Comparison of ENCODE assay signal across 8 cellular contexts in the genomic region with DNA sequence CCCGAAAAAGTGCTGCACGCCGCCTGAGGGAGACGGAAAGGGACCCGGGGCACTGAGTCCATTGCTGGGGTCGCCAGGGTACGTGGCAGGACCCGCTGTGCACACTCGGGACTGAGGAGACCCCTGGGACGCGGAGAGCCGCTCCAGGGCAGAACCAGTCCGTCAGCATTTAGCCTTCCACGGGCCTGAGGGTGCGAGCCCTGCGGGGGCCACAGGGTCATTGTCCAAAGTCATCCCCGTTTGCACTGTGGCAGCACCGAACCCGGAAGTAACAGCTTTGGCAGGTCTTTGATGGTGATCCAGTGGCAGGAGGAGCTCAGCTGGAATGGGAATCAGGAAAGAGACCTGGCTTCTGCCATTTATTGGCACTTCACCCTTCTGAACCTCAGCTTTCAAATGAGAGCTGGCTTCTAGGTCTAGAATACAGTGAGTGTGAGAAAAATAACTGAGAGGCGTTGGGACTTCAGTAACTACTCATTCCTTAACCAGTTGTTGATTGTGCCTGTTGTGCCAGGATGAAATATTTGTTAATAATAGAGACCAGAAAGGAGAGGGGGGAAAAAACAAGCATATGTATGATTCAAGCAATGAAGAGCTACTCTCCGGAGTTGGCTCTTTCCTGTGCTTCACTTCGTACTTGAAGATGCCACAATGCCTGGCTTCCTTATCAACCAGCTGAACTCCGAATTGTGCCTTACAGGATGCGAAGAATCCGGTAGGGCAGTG. TPM values are rescaled to one million over a fixed set of nuclear protein-coding genes. Genes with fewer than 3 reads are reported as not detected.
DNase-seq lines count a peak whose midpoint lies in the region; ATAC-seq and TF ChIP-seq lines count a peak whose summit lies in the region.

No MANE protein-coding gene starts in this region.

- H4K20me1 ChIP-seq in HCT116 (ENCODE audit: insufficient read depth) = peaks cover 5% of the 10 kb centered on the region; the same call in 1 of the 2 replicates

- H3K23ac ChIP-seq in mesendoderm (ENCODE audit: low read length) = peak overlapping the region; percentile 51

- no peaks in the 10 kb centered on the region for H3K9me3 ChIP-seq in HCT116 (ENCODE audit: control insufficient read depth in 1 of 2, insufficient read depth in 1 of 2, low read depth in 1 of 2, low read length in 2 of 2)
- H3K9me3 ChIP-seq in testis = no peaks in the 10 kb centered on the region

- H3K18ac ChIP-seq in mesendoderm (ENCODE audit: low read length) = peak overlapping the region; percentile 90

- H4K5ac ChIP-seq in mesendoderm (ENCODE audit: low read length) = no peak overlapping the region

- H3K79me1 ChIP-seq in mesendoderm (ENCODE audit: low read length) = peaks cover 2% of the 10 kb centered on the region

- BruUV-seq in HCT116 (replicated peaks; lab: Mats Ljungman, UMichigan) = TSS peak; percentile 69

- no CpG with 5 or more reads among the region's 25 CpGs for WGBS in mesendoderm (ENCODE audit: extremely low coverage, insufficient coverage, low lambda C conversion rate)
- 0 to 1% methylated on average over 20 to 25 of the region's 25 CpGs for WGBS in testis, 2 donors

- H3K4me3 ChIP-seq in HCT116 (replicated peaks in 1 of 2; ENCODE audit: low read depth in 1 of 2, low read length in 2 of 2) (peak overlapping the region; percentile 73 to 81), epithelial cell of esophagus (ENCODE audit: low read length) (peak overlapping the region; percentile 75), mesendoderm (ENCODE audit: low read length) (peak overlapping the region; percentile 61), testis (peak overlapping the region; percentile 93 to 98)

- H2AK5ac ChIP-seq in mesendoderm (ENCODE audit: low read length) = no peak overlapping the region

- H2BK120ac ChIP-seq in mesendoderm (ENCODE audit: low read depth, low read length) = no peak overlapping the region

- peak overlapping the region; percentile 17 for H2BK5ac ChIP-seq in mesendoderm (ENCODE audit: low read length)

- RAD21 ChIA-PET in HCT116 (lab: Charles Lee; ENCODE audit: low non-redundant PET in 1 of 2, low total read pairs in 2 of 2, uncharacterized antibody in 2 of 2, unreplicated experiment in 2 of 2) = interaction anchor here (1.2 kb wide), 2 partner anchors 13 to 67 kb away, joined by 3 to 6 read pairs; no protein-coding TSS in a partner anchor

- H3K27ac ChIP-seq in HCT116 (ENCODE audit: low read depth, low read length) (peak overlapping the region; percentile 98), mesendoderm (ENCODE audit: low read depth, low read length) (peak overlapping the region; percentile 9), testis (peak overlapping the region; percentile 94)

- H3K9me3 Mint-ChIP-seq in activated CD4-positive, alpha-beta memory T cell treated with anti-CD3 and anti-CD28 coated beads, Interleukin-2, amount 10 ng/mL, durations not matched to agents 7 days and 5 days = no peaks in the 10 kb centered on the region

- TF ChIP-seq CTCF in GM10248 (IDR thresholded peaks at IDR 0.05; ENCODE audit: control extremely low read depth, extremely low read depth, low read depth, missing control alignments) (no peak), HCT116 (IDR thresholded peaks at IDR 0.05 in 2 of 3, conservative IDR thresholded peaks at IDR 0.05 in 1 of 3; ENCODE audit: borderline replicate concordance in 1 of 3, insufficient read depth in 1 of 3, low read depth in 2 of 3, low read length in 2 of 3) (no peak), epithelial cell of esophagus (IDR thresholded peaks at IDR 0.05; ENCODE audit: insufficient read depth, low read depth, low read length, missing control alignments) (no peak), testis (IDR thresholded peaks at IDR 0.05) (no peak)

- peak; percentile 33 for ATAC-seq in HCT116

- H3K4me1 ChIP-seq in HCT116 (ENCODE audit: control insufficient read depth in 1 of 2, insufficient read depth in 2 of 2, low read length in 2 of 2) (peaks cover 58 to 80% of the 10 kb centered on the region in 2 experiments), mesendoderm (ENCODE audit: control insufficient read depth, low read depth, low read length) (peaks cover 6% of the 10 kb centered on the region), testis (peaks cover 20% of the 10 kb centered on the region)

- peak overlapping the region; percentile 60 for H3K27ac Mint-ChIP-seq in activated CD4-positive, alpha-beta memory T cell treated with anti-CD3 and anti-CD28 coated beads, Interleukin-2, amount 10 ng/mL, durations not matched to agents 7 days and 5 days

- H3K27me3 Mint-ChIP-seq in activated CD4-positive, alpha-beta memory T cell treated with anti-CD3 and anti-CD28 coated beads, Interleukin-2, amount 10 ng/mL, durations not matched to agents 7 days and 5 days = peaks cover 8% of the 10 kb centered on the region

- TF ChIP-seq POLR2A in HCT116 (IDR thresholded peaks at IDR 0.05; ENCODE audit: borderline replicate concordance, extremely low read depth, insufficient read depth, insufficient read length) (peak; percentile 7), testis (IDR thresholded peaks at IDR 0.05) (no peak)

- intact Hi-C loops in HCT116 (cut with micrococcal nuclease) (loop anchor here (5.0 kb wide), 2 partner anchors 47 to 67 kb away; no protein-coding TSS in a partner anchor), testis (cut with DNase I; ENCODE audit: low total_unique reads) (no loop called here)

- H3K27me3 ChIP-seq in HCT116 (ENCODE audit: insufficient read depth, low read length) (no peaks in the 10 kb centered on the region), mesendoderm (ENCODE audit: insufficient read depth, low read length, poor library complexity) (no peaks in the 10 kb centered on the region), testis (no peaks in the 10 kb centered on the region)

- H2AFZ ChIP-seq in HCT116 (ENCODE audit: low read depth, low read length, poor library complexity, severe bottlenecking) = no peak overlapping the region

- peak overlapping the region; percentile 11 for H3K4ac ChIP-seq in mesendoderm (ENCODE audit: low read depth, low read length)

- no peaks in the 10 kb centered on the region for H3K36me3 Mint-ChIP-seq in activated CD4-positive, alpha-beta memory T cell treated with anti-CD3 and anti-CD28 coated beads, Interleukin-2, amount 10 ng/mL, durations not matched to agents 7 days and 5 days (ENCODE audit: low read depth)

- CTCF ChIA-PET in GM10248 (lab: Yijun Ruan, JAX) = interaction anchor here (1.0 to 2.2 kb wide), 5 partner anchors 11 to 70 kb away, joined by 3 to 10 read pairs (median 3); no protein-coding TSS in a partner anchor
- CTCF ChIA-PET in HCT116 (lab: Charles Lee) = interaction anchor here (1.2 to 1.7 kb wide), 2 partner anchors 63 to 67 kb away, joined by 4 read pairs; no protein-coding TSS in a partner anchor
- CTCF ChIA-PET in activated CD4-positive, alpha-beta memory T cell treated with anti-CD3 and anti-CD28 coated beads, Interleukin-2, amount 10 ng/mL, durations not matched to agents 7 days and 5 days (lab: Charles Lee) = interaction anchor here (0.9 to 2.9 kb wide), 4 partner anchors 52 to 79 kb away, joined by 3 to 12 read pairs (median 4); no protein-coding TSS in a partner anchor

- POLR2A ChIA-PET in GM10248 (lab: Yijun Ruan, JAX) (interaction anchor here (0.6 kb wide), 1 partner anchor 245 kb away, joined by 5 read pairs; no protein-coding TSS in a partner anchor), HCT116 (lab: Charles Lee) (interaction anchor here (0.7 to 2.5 kb wide), 3 partner anchors 11 to 17 kb away, joined by 3 to 10 read pairs (median 4); no protein-coding TSS in a partner anchor)
- POLR2A ChIA-PET in activated CD4-positive, alpha-beta memory T cell treated with anti-CD3 and anti-CD28 coated beads, Interleukin-2, amount 10 ng/mL, durations not matched to agents 7 days and 5 days (lab: Charles Lee) = interaction anchor here (1.0 to 2.2 kb wide), 11 partner anchors 8 to 612 kb away, joined by 3 to 17 read pairs (median 5); a partner anchor contains a TSS

- H3K9ac ChIP-seq in HCT116 (ENCODE audit: low read length) (peak overlapping the region; percentile 85), mesendoderm (ENCODE audit: low read length) (peak overlapping the region; percentile 80)

- DNase-seq in GM10248 (ENCODE audit: extremely low spot score) = peak; percentile 32
- no peak for DNase-seq in HCT116 (ENCODE audit: low read depth, low spot score)
- peak; percentile 18 for DNase-seq in NCI-H1092 treated with DMSO at 0.1 percent for 48 hours (lab: John Stamatoyannopoulos, UW)
- DNase-seq in activated CD4-positive, alpha-beta memory T cell treated with anti-CD3 and anti-CD28 coated beads, Interleukin-2, amount 10 ng/mL, durations not matched to agents 7 days and 5 days = peak; percentile 31
- peak; percentile 30 for DNase-seq in epithelial cell of esophagus (ENCODE audit: low read depth)
- DNase-seq in mesendoderm = peak; percentile 72
- DNase-seq in testis = peak; percentile 69
- DNase-seq in NCI-H1930 (lab: John Stamatoyannopoulos, UW) = no peak

- no peak overlapping the region for H4K8ac ChIP-seq in mesendoderm (ENCODE audit: low read depth, low read length)

- H3K4me3 Mint-ChIP-seq in activated CD4-positive, alpha-beta memory T cell treated with anti-CD3 and anti-CD28 coated beads, Interleukin-2, amount 10 ng/mL, durations not matched to agents 7 days and 5 days = peak overlapping the region; percentile 78

- H3K36me3 ChIP-seq in HCT116 (ENCODE audit: control insufficient read depth in 1 of 2, insufficient read depth in 2 of 2, low read length in 2 of 2) (no peaks in the 10 kb centered on the region), mesendoderm (ENCODE audit: control insufficient read depth, insufficient read depth, low read length) (no peaks in the 10 kb centered on the region), testis (ENCODE audit: low read depth, missing control alignments) (no peaks in the 10 kb centered on the region)

- no peaks in the 10 kb centered on the region for H3K9me2 ChIP-seq in HCT116 (ENCODE audit: insufficient read depth)

- peak overlapping the region; percentile 88 for H3K56ac ChIP-seq in mesendoderm (ENCODE audit: low read length)

- H2BK15ac ChIP-seq in mesendoderm (replicated peaks; ENCODE audit: low read depth) = no peak overlapping the region

- peak overlapping the region; percentile 87 for H3K4me2 ChIP-seq in HCT116 (ENCODE audit: low read length)
- H3K4me2 ChIP-seq in mesendoderm (ENCODE audit: low read length) = peak overlapping the region; percentile 56

- no peak for TF ChIP-seq RAD21 in HCT116 (IDR thresholded peaks at IDR 0.05; ENCODE audit: low read depth)

- H3K79me2 ChIP-seq in HCT116 (ENCODE audit: insufficient read depth, low read length) (peaks cover 80% of the 10 kb centered on the region), mesendoderm (ENCODE audit: control insufficient read depth, insufficient read depth, low read length) (peaks cover 30% of the 10 kb centered on the region)

- peaks cover 42% of the 10 kb centered on the region for H3K4me1 Mint-ChIP-seq in activated CD4-positive, alpha-beta memory T cell treated with anti-CD3 and anti-CD28 coated beads, Interleukin-2, amount 10 ng/mL, durations not matched to agents 7 days and 5 days

RNA-seq across cellular contexts. Expression of a gene that starts 0.8 kb away (rescaled TPM):
- total RNA-seq in HCT116 (2021; ENCODE audit: unreplicated experiment) = 80.3 TPM
- 17.4 and 25.6 TPM in 2 replicates for polyA plus RNA-seq in HCT116 (2012)
- total RNA-seq in activated CD4-positive, alpha-beta memory T cell treated with anti-CD3 and anti-CD28 coated beads, Interleukin-2, amount 10 ng/mL, durations not matched to agents 7 days and 5 days = 10 to 100 TPM; 10.7 to 12.0 TPM
- 25.1 TPM for polyA plus RNA-seq in mesendoderm (2013, experiment 1 of 2)
- 25.2 TPM for polyA plus RNA-seq in mesendoderm (2013, experiment 2 of 2)
- total RNA-seq in testis = 10 to 100 TPM; 33.1 to 36.1 TPM
- polyA plus RNA-seq in testis (ENCODE audit: insufficient read depth, low read depth, low replicate concordance) = 11.7 TPM

Comparison
In these comparisons a context has a peak if more than half of its experiments do, and no peak if none do; other contexts are left out.
1. DNase-seq: peak in GM10248 (single experiment), NCI-H1092 treated with DMSO at 0.1 percent for 48 hours (single experiment), activated CD4-positive, alpha-beta memory T cell treated with anti-CD3 and anti-CD28 coated beads, Interleukin-2, amount 10 ng/mL, durations not matched to agents 7 days and 5 days (single experiment), epithelial cell of esophagus (single experiment), mesendoderm (single experiment) and testis (single experiment); none in HCT116 (single experiment) and NCI-H1930 (0 of 2).
2. H3K27ac ChIP-seq: peak in every context shown above with its lines; median percentile 98 in HCT116; 94 in testis; 9 in mesendoderm.
3. Peak in every context shown above with its lines, with median percentiles within 50 percentile points of each other: H3K4me3 ChIP-seq.